In genomic region chr7:118517275-118517674, GRCh38 we compare ENCODE assay signal across 23 cellular contexts.
DNase-seq lines count a peak whose midpoint lies in the region; TF ChIP-seq lines count a peak whose summit lies in the region.
"Had no signal": no experiment of that assay in that cellular context is flagged by ENCODE, and none has a peak within 500 bp of the region (broad histone marks: within the 10 kb centered on the region; RNA-seq: fewer than 3 reads in every experiment).

No MANE protein-coding gene starts in this region.

- H3K27me3 Mint-ChIP-seq in activated CD4-positive, alpha-beta memory T cell treated with anti-CD3 and anti-CD28 coated beads for 36 hours: no peaks in the 10 kb centered on the region

- TF ChIP-seq CTCF in astrocyte of the spinal cord (IDR thresholded peaks at IDR 0.05; ENCODE audit: low read depth, low read length): no peak
- no peak for TF ChIP-seq CTCF in thyroid gland (IDR thresholded peaks at IDR 0.05)

- WGBS in thyroid gland, 2 donors: 0% methylated on average over 1 of the region's 1 CpG

- H3K27ac ChIP-seq in thyroid gland: no peak overlapping the region
- H3K27ac ChIP-seq: HL-60, RWPE1, SJSA1 had no signal

- DNase-seq in HK-2 (ENCODE audit: unreplicated experiment) (peak; percentile 10), astrocyte of the spinal cord (ENCODE audit: low read depth, low spot score) (peak; percentile 6), iPS-NIHi7 (ENCODE audit: extremely low spot score) (peak; percentile 14), renal cortical epithelial cell (ENCODE audit: low read depth) (peak; percentile 40), SHP77 (lab: John Stamatoyannopoulos, UW) (no peak), ecto neural progenitor cell (ENCODE audit: low spot score) (no peak), thyroid gland (no peak)
- no peak for DNase-seq in activated CD4-positive, alpha-beta memory T cell treated with anti-CD3 and anti-CD28 coated beads for 36 hours
- DNase-seq: AML-193, Caco-2, DMS153, KBM-7, NCI-H1436, NCI-H2029, NCI-H2171, NCI-H446 treated with DMSO at 0.1 percent for 48 hours, NCI-H748 treated with DMSO at 0.1 percent for 48 hours, PC-3 had no signal

- POLR2A ChIA-PET in activated CD4-positive, alpha-beta memory T cell treated with anti-CD3 and anti-CD28 coated beads for 36 hours (lab: Charles Lee): no interaction called here

- no peaks in the 10 kb centered on the region for H3K9me3 ChIP-seq in thyroid gland
- H3K9me3 ChIP-seq: Caco-2, HAP-1, SJSA1 had no signal

- no peaks in the 10 kb centered on the region for H3K36me3 ChIP-seq in thyroid gland
- H3K36me3 ChIP-seq: HAP-1, SJSA1 had no signal

- H3K4me3 Mint-ChIP-seq in activated CD4-positive, alpha-beta memory T cell treated with anti-CD3 and anti-CD28 coated beads for 36 hours: no peak overlapping the region
- H3K4me3 Mint-ChIP-seq: CD14-positive monocyte had no signal

- H3K4me3 ChIP-seq in astrocyte of the spinal cord (ENCODE audit: low read depth, low read length) (no peak overlapping the region), thyroid gland (replicated peaks in 1 of 3) (no peak overlapping the region)
- H3K4me3 ChIP-seq: HAP-1, SJSA1 had no signal

- in situ Hi-C loops in astrocyte of the spinal cord (cut with HindIII; ENCODE audit: low sequenced_read_pairs): no loop called here

- no peaks in the 10 kb centered on the region for H3K4me1 ChIP-seq in thyroid gland
- H3K4me1 ChIP-seq: Caco-2, HAP-1, SJSA1 had no signal

- H3K9me3 Mint-ChIP-seq in activated CD4-positive, alpha-beta memory T cell treated with anti-CD3 and anti-CD28 coated beads for 36 hours: no peaks in the 10 kb centered on the region

- H3K27me3 ChIP-seq in thyroid gland: no peaks in the 10 kb centered on the region
- H3K27me3 ChIP-seq: SJSA1 had no signal

- no peak overlapping the region for H3K27ac Mint-ChIP-seq in activated CD4-positive, alpha-beta memory T cell treated with anti-CD3 and anti-CD28 coated beads for 36 hours
- H3K27ac Mint-ChIP-seq: CD14-positive monocyte had no signal

- no peak for TF ChIP-seq POLR2A in thyroid gland (IDR thresholded peaks at IDR 0.05)

- CTCF ChIA-PET in activated CD4-positive, alpha-beta memory T cell treated with anti-CD3 and anti-CD28 coated beads for 36 hours (lab: Charles Lee): interaction anchor here (0.6 kb wide), 1 partner anchor 219 kb away, joined by 3 read pairs; no protein-coding TSS in a partner anchor

- intact Hi-C loops in activated CD4-positive, alpha-beta memory T cell treated with anti-CD3 and anti-CD28 coated beads for 36 hours (cut with micrococcal nuclease): no loop called here
- intact Hi-C loops in thyroid gland (cut with DNase I): no loop called here

- H3K36me3 Mint-ChIP-seq in activated CD4-positive, alpha-beta memory T cell treated with anti-CD3 and anti-CD28 coated beads for 36 hours: no peaks in the 10 kb centered on the region
- H3K36me3 Mint-ChIP-seq: CD14-positive monocyte had no signal

- no peaks in the 10 kb centered on the region for H3K4me1 Mint-ChIP-seq in activated CD4-positive, alpha-beta memory T cell treated with anti-CD3 and anti-CD28 coated beads for 36 hours (ENCODE audit: low read depth)
- H3K4me1 Mint-ChIP-seq: CD14-positive monocyte had no signal

Comparison
In these comparisons a context has a peak if more than half of its experiments do, and no peak if none do; other contexts are left out.
1. DNase-seq: peak in HK-2 (single experiment), astrocyte of the spinal cord (single experiment), iPS-NIHi7 (single experiment) and renal cortical epithelial cell (single experiment); none in SHP77 (0 of 2), ecto neural progenitor cell (single experiment), activated CD4-positive, alpha-beta memory T cell treated with anti-CD3 and anti-CD28 coated beads for 36 hours (single experiment) and thyroid gland (0 of 2).